In the genomic region with DNA sequence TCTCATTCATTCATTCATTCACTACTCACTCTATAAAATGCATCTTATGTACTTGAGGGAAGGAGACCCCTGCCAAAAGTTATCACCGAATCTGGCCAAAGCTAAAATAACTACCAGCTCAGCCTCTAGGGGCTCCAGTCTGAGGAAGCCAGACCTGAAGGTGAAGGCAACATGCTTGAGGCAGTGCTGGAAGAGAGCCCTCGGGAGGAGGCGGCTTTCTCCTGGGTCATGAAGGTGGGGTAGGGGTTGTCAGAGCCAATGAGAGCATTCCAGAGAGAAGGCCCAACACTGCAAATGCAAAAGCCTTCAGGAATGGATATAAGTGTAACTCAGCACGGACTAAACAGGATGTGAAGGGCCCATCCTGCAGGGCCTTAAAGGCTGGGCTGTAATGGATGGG, we compare ENCODE assay signal across 24 cellular contexts.
DNase-seq lines count a peak whose midpoint lies in the region; ATAC-seq, FAIRE-seq and TF ChIP-seq lines count a peak whose summit lies in the region.
"Had no signal": no experiment of that assay in that cellular context is flagged by ENCODE, and none has a peak within 500 bp of the region (broad histone marks: within the 10 kb centered on the region; RNA-seq: fewer than 3 reads in every experiment).

No MANE protein-coding gene starts in this region.

- H3K27ac Mint-ChIP-seq in GM23338 = no peak overlapping the region
- H3K27ac Mint-ChIP-seq: CD4-positive, CD25-positive, alpha-beta regulatory T cell; stimulated activated memory B cell treated with anti-CD40 and anti-IgM and Interleukin-4, amounts not matched to agents 10 μg/mL and 1 μg/mL and 100 μg/mL, for 72 hours; T-helper 17 cell had no signal

- H3K9me3 ChIP-seq in A549 (no peaks in the 10 kb centered on the region), WERI-Rb-1 (ENCODE audit: severe bottlenecking) (no peaks in the 10 kb centered on the region), iPS DF 6.9 (ENCODE audit: control insufficient read depth, insufficient read depth, low read length) (no peaks in the 10 kb centered on the region)
- H3K9me3 ChIP-seq: pancreas, sigmoid colon, SJCRH30, vagina had no signal

- 27% methylated on average over 4 of the region's 4 CpGs for WGBS in A549 (ENCODE audit: missing lambda C conversion rate)
- WGBS in iPS DF 6.9 (ENCODE audit: insufficient coverage, insufficient read length) = no CpG with 5 or more reads among the region's 4 CpGs

- H3K27me3 Mint-ChIP-seq in GM23338 (ENCODE audit: insufficient read depth, low read depth, poor library complexity) = peaks cover 3% of the 10 kb centered on the region
- H3K27me3 Mint-ChIP-seq in activated T-cell treated with anti-CD3 and anti-CD28 coated beads, Interleukin-2, amount 50 U/mL, for 4 hours (ENCODE audit: low read depth) = peaks cover 20% of the 10 kb centered on the region
- H3K27me3 Mint-ChIP-seq: CD4-positive, CD25-positive, alpha-beta regulatory T cell had no signal

- H3K4me3 ChIP-seq in A549 (no peak overlapping the region), GM23338 (no peak overlapping the region), WERI-Rb-1 (ENCODE audit: low read depth, low read length) (no peak overlapping the region), iPS DF 6.9 (ENCODE audit: low read length) (no peak overlapping the region)
- H3K4me3 ChIP-seq: hepatocyte, pancreas, sigmoid colon, SJCRH30, vagina had no signal

- peaks cover 9% of the 10 kb centered on the region; the same call in 2 of the 3 replicates for H3K4me1 Mint-ChIP-seq in GM23338
- H3K4me1 Mint-ChIP-seq in activated T-cell treated with anti-CD3 and anti-CD28 coated beads, Interleukin-2, amount 50 U/mL, for 4 hours (ENCODE audit: low read depth) = no peaks in the 10 kb centered on the region
- H3K4me1 Mint-ChIP-seq: CD4-positive, CD25-positive, alpha-beta regulatory T cell; naive B cell; stimulated activated memory B cell treated with anti-CD40 and anti-IgM and Interleukin-4, amounts not matched to agents 10 μg/mL and 1 μg/mL and 100 μg/mL, for 72 hours had no signal

- H3K27me3 ChIP-seq in GM23338 (ENCODE audit: insufficient read depth) (no peaks in the 10 kb centered on the region), WERI-Rb-1 (ENCODE audit: insufficient read depth, low read depth, severe bottlenecking) (no peaks in the 10 kb centered on the region), iPS DF 6.9 (ENCODE audit: control insufficient read depth, insufficient read depth, low read length) (no peaks in the 10 kb centered on the region)
- H3K27me3 ChIP-seq: foreskin keratinocyte, hepatocyte, pancreas, sigmoid colon, SJCRH30, vagina had no signal

- CTCF ChIA-PET in A549 (lab: Yijun Ruan, JAX) = interaction anchor here (0.7 to 2.3 kb wide), 6 partner anchors 8 to 727 kb away, joined by 3 to 9 read pairs (median 4); no protein-coding TSS in a partner anchor

- H3K27ac ChIP-seq in A549 = no peak overlapping the region
- no peak overlapping the region for H3K27ac ChIP-seq in GM23338 (ENCODE audit: low read depth)
- H3K27ac ChIP-seq in WERI-Rb-1 = no peak overlapping the region
- H3K27ac ChIP-seq in iPS DF 6.9 (ENCODE audit: low read length) = no peak overlapping the region
- H3K27ac ChIP-seq: foreskin keratinocyte, hepatocyte, pancreas, sigmoid colon, SJCRH30, vagina had no signal

- no peak for TF ChIP-seq RAD21 in A549 (conservative IDR thresholded peaks at IDR 0.05 in 1 of 2, IDR thresholded peaks at IDR 0.05 in 1 of 2)

- H3K79me2 ChIP-seq in GM23338 (replicated peaks; ENCODE audit: insufficient read depth) = no peaks in the 10 kb centered on the region
- H3K79me2 ChIP-seq: hepatocyte had no signal

- H2AFZ ChIP-seq in GM23338 = no peak overlapping the region; the same call in 1 of the 2 replicates
- H2AFZ ChIP-seq: hepatocyte had no signal

- H3K36me3 Mint-ChIP-seq in GM23338 (ENCODE audit: low read depth) = no peaks in the 10 kb centered on the region
- H3K36me3 Mint-ChIP-seq in activated T-cell treated with anti-CD3 and anti-CD28 coated beads, Interleukin-2, amount 50 U/mL, for 4 hours (ENCODE audit: insufficient read depth) = no peaks in the 10 kb centered on the region
- H3K36me3 Mint-ChIP-seq: CD4-positive, CD25-positive, alpha-beta regulatory T cell; naive B cell; stimulated activated memory B cell treated with anti-CD40 and anti-IgM and Interleukin-4, amounts not matched to agents 10 μg/mL and 1 μg/mL and 100 μg/mL, for 72 hours had no signal

- H3K9me2 ChIP-seq in GM23338 (ENCODE audit: insufficient read depth) = no peaks in the 10 kb centered on the region

- no peaks in the 10 kb centered on the region for H3K9me3 Mint-ChIP-seq in GM23338
- no peaks in the 10 kb centered on the region for H3K9me3 Mint-ChIP-seq in activated T-cell treated with anti-CD3 and anti-CD28 coated beads, Interleukin-2, amount 50 U/mL, for 4 hours
- H3K9me3 Mint-ChIP-seq: stimulated activated memory B cell treated with anti-CD40 and anti-IgM and Interleukin-4, amounts not matched to agents 10 μg/mL and 1 μg/mL and 100 μg/mL, for 72 hours had no signal

- TF ChIP-seq POLR2A in A549 (IDR thresholded peaks at IDR 0.05; ENCODE audit: low read length) = no peak

- peak; percentile 13 to 23 for DNase-seq in A549 (ENCODE audit: low read depth in 1 of 2, low spot score in 1 of 2)
- peak; percentile 83 for DNase-seq in GM23338 (ENCODE audit: low spot score)
- no peak for DNase-seq in WERI-Rb-1
- peak; percentile 61 for DNase-seq in iPS DF 6.9 (ENCODE audit: low read depth, low spot score)
- no peak for DNase-seq in HT-29 (ENCODE audit: low spot score)
- no peak for DNase-seq in activated T-cell treated with anti-CD3 and anti-CD28 coated beads, Interleukin-2, amount 50 U/mL, for 4 hours
- no peak for DNase-seq in T-helper 2 cell
- DNase-seq in mucosa of gallbladder (ENCODE audit: low spot score) = no peak
- DNase-seq: activated CD4-positive, alpha-beta T cell treated with anti-CD3 and anti-CD28 coated beads, Interleukin-2, amount 50 U/mL, for 4 hours; activated effector memory CD4-positive, alpha-beta T cell treated with anti-CD3 and anti-CD28 coated beads, Interleukin-2, amount 50 U/mL, for 16 hours; CD4-positive, CD25-positive, alpha-beta regulatory T cell; foreskin keratinocyte; MM.1S; naive B cell; NCI-H1694 treated with DMSO at 0.1 percent for 48 hours; pancreas; sigmoid colon; SJCRH30; T-helper 17 cell had no signal

- no peak for TF ChIP-seq CTCF in A549 (IDR thresholded peaks at IDR 0.05)
- peak; percentile 50 to 54 for TF ChIP-seq CTCF in GM23338 (conservative IDR thresholded peaks at IDR 0.05; ENCODE audit: low read depth in 2 of 2)
- peak; percentile 20; the same call in 1 of the 2 replicates for TF ChIP-seq CTCF in WERI-Rb-1 (IDR thresholded peaks at IDR 0.05; ENCODE audit: low read depth, low read length)

- no peaks in the 10 kb centered on the region for H4K20me1 ChIP-seq in GM23338 (replicated peaks; ENCODE audit: insufficient read depth)

- POLR2A ChIA-PET in A549 (lab: Yijun Ruan, JAX) = no interaction called here

- H3K4me2 ChIP-seq in A549 = no peak overlapping the region
- H3K4me2 ChIP-seq in GM23338 = no peak overlapping the region
- H3K4me2 ChIP-seq: hepatocyte had no signal

- H3K4me1 ChIP-seq in A549 (no peaks in the 10 kb centered on the region), GM23338 (ENCODE audit: insufficient read depth) (no peaks in the 10 kb centered on the region), iPS DF 6.9 (ENCODE audit: control insufficient read depth, insufficient read depth, low read length) (peaks cover 2% of the 10 kb centered on the region; the same call in 1 of the 2 replicates)
- H3K4me1 ChIP-seq: foreskin keratinocyte, pancreas, SJCRH30, vagina had no signal

- H3K36me3 ChIP-seq in GM23338 (ENCODE audit: insufficient read depth) (no peaks in the 10 kb centered on the region), WERI-Rb-1 (no peaks in the 10 kb centered on the region), iPS DF 6.9 (ENCODE audit: control insufficient read depth, insufficient read depth, low read length) (no peaks in the 10 kb centered on the region)
- H3K36me3 ChIP-seq: pancreas, sigmoid colon, SJCRH30, vagina had no signal

- ATAC-seq in A549 = peak; percentile 52 to 73; a peak in 5 of 6 replicates
- ATAC-seq in GM23338 = peak; percentile 99
- no peak for ATAC-seq in activated T-cell treated with anti-CD3 and anti-CD28 coated beads, Interleukin-2, amount 50 U/mL, for 4 hours
- ATAC-seq: foreskin keratinocyte; Panc1; pancreas; stimulated activated memory B cell treated with anti-CD40 and anti-IgM and Interleukin-4, amounts not matched to agents 10 μg/mL and 1 μg/mL and 100 μg/mL, for 72 hours; T-helper 17 cell had no signal

- FAIRE-seq in A549 (lab: Jason Lieb, UNC) = no peak
- FAIRE-seq: bronchial epithelial cell, pancreas had no signal

- no peak for TF ChIP-seq EP300 in A549 (IDR thresholded peaks at IDR 0.05)

- no peak overlapping the region for H3K4me3 Mint-ChIP-seq in GM23338
- H3K4me3 Mint-ChIP-seq in activated T-cell treated with anti-CD3 and anti-CD28 coated beads, Interleukin-2, amount 50 U/mL, for 4 hours = no peak overlapping the region
- H3K4me3 Mint-ChIP-seq: CD4-positive, CD25-positive, alpha-beta regulatory T cell; naive B cell; stimulated activated memory B cell treated with anti-CD40 and anti-IgM and Interleukin-4, amounts not matched to agents 10 μg/mL and 1 μg/mL and 100 μg/mL, for 72 hours; T-helper 17 cell had no signal

- no peaks in the 10 kb centered on the region for H3F3A ChIP-seq in GM23338 (replicated peaks; ENCODE audit: low read depth)

TF ChIP-seq in A549, 52 proteins besides CTCF, POLR2A, EP300 and RAD21 (continues in another document):
- TF ChIP-seq FOXS1 (CRISPR knock-in tag; IDR thresholded peaks at IDR 0.05) (no peak), HOXB13 (CRISPR knock-in tag; IDR thresholded peaks at IDR 0.05; ENCODE audit: low read depth) (no peak), RNF2 (IDR thresholded peaks at IDR 0.05; ENCODE audit: borderline replicate concordance, low read depth) (no peak), SREBF2 (IDR thresholded peaks at IDR 0.05) (no peak), TP53 (CRISPR knock-in tag; IDR thresholded peaks at IDR 0.05) (no peak), RFX5 (IDR thresholded peaks at IDR 0.05) (no peak), ZC3H11A (IDR thresholded peaks at IDR 0.05) (no peak), CBX8 (IDR thresholded peaks at IDR 0.05) (no peak), ZSCAN20 (CRISPR knock-in tag; IDR thresholded peaks at IDR 0.05) (no peak)

Comparison
In these comparisons a context has a peak if more than half of its experiments do, and no peak if none do; other contexts are left out.
1. ATAC-seq: peak in A549 (2 of 2) and GM23338 (single experiment); none in activated T-cell treated with anti-CD3 and anti-CD28 coated beads, Interleukin-2, amount 50 U/mL, for 4 hours (0 of 2).
2. DNase-seq: peak in A549 (2 of 2), GM23338 (single experiment) and iPS DF 6.9 (single experiment); none in WERI-Rb-1 (single experiment), HT-29 (single experiment), activated T-cell treated with anti-CD3 and anti-CD28 coated beads, Interleukin-2, amount 50 U/mL, for 4 hours (single experiment), T-helper 2 cell (0 of 5) and mucosa of gallbladder (single experiment).